ENCODE assay signal across 3 cellular contexts in genomic region chr7:37181550-37181932, GRCh38.
"Had no signal": no experiment of that assay in that cellular context is flagged by ENCODE, and none has a peak within 500 bp of the region (broad histone marks: within the 10 kb centered on the region; RNA-seq: fewer than 3 reads in every experiment).

No MANE protein-coding gene starts in this region.

- H3K4me3 ChIP-seq: body of pancreas, coronary artery, upper lobe of left lung had no signal

- H3K27ac ChIP-seq: body of pancreas, coronary artery, upper lobe of left lung had no signal

- H3K36me3 ChIP-seq: upper lobe of left lung had no signal

- H3K27me3 ChIP-seq: body of pancreas, upper lobe of left lung had no signal

- H3K9me3 ChIP-seq: body of pancreas, upper lobe of left lung had no signal
